9 cellular contexts compared by ENCODE assay signal in genomic region chr4:98260579-98261290, GRCh38. TPM values are rescaled to one million over a fixed set of nuclear protein-coding genes. Genes with fewer than 3 reads are reported as not detected.
A peak's percentile ranks its signal among the peaks of the same experiment; 100 is the strongest.
DNase-seq lines count a peak whose midpoint lies in the region; ATAC-seq, FAIRE-seq and TF ChIP-seq lines count a peak whose summit lies in the region.
"Had no signal": no experiment of that assay in that cellular context is flagged by ENCODE, and none has a peak within 500 bp of the region (broad histone marks: within the 10 kb centered on the region; RNA-seq: fewer than 3 reads in every experiment).

No MANE protein-coding gene starts in this region.

- intact Hi-C loops in kidney (cut with DNase I), result no loop called here

- DNase-seq in AG10803 (ENCODE audit: low read depth) (peak; percentile 97), NCI-H2227 (lab: John Stamatoyannopoulos, UW; ENCODE audit: unreplicated experiment) (peak; percentile 94), kidney (peak; percentile 99)
- peak; percentile 79 to 87 (median 82) for DNase-seq in activated CD4-positive, CD25-positive, alpha-beta regulatory T cell (lab: John Stamatoyannopoulos, UW)
- DNase-seq in central memory CD8-positive, alpha-beta T cell (ENCODE audit: low spot score in 2 of 2), result peak; percentile 63 to 66
- peak; percentile 85 to 96 (median 88) for DNase-seq in stimulated activated CD4-positive, alpha-beta T cell treated with anti-CD3 and anti-CD28 coated beads, Interleukin-12 subunit alpha, Interleukin-12 subunit beta, amount 100 ng/mL, for 48 hours (ENCODE audit: low read depth in 2 of 3, low spot score in 1 of 3)

- peaks cover 14% of the 10 kb centered on the region for H3K36me3 Mint-ChIP-seq in central memory CD8-positive, alpha-beta T cell (ENCODE audit: insufficient read depth)

- ATAC-seq in GM18909 (IDR thresholded peaks at IDR 0.05; ENCODE audit: poor library complexity, unreplicated experiment) (peak; percentile 90), HG03139 (IDR thresholded peaks at IDR 0.05; ENCODE audit: unreplicated experiment) (peak; percentile 90)
- ATAC-seq in central memory CD8-positive, alpha-beta T cell (replicated peaks; ENCODE audit: extremely low read depth, poor library complexity, severe bottlenecking), result peak; percentile 70

- H3K9ac ChIP-seq in kidney (ENCODE audit: low read length in 2 of 2), result peak overlapping the region; percentile 74 to 89

- H3K4me3 ChIP-seq in AG10803 (ENCODE audit: low read length), result peak overlapping the region; percentile 79
- peak overlapping the region; percentile 72 to 74 for H3K4me3 ChIP-seq in kidney (ENCODE audit: low read length in 2 of 2)

- H3K4me3 Mint-ChIP-seq in central memory CD8-positive, alpha-beta T cell, result peak overlapping the region; percentile 93

- H3K36me3 ChIP-seq in kidney (ENCODE audit: control insufficient read depth in 1 of 2, insufficient read depth in 2 of 2, low read length in 2 of 2), result no peaks in the 10 kb centered on the region

- H3K27ac Mint-ChIP-seq in central memory CD8-positive, alpha-beta T cell (ENCODE audit: low read depth), result peak overlapping the region; percentile 95

- H3K9me3 Mint-ChIP-seq in central memory CD8-positive, alpha-beta T cell, result no peaks in the 10 kb centered on the region

- no peak for FAIRE-seq in kidney (lab: Jason Lieb, UNC)
- FAIRE-seq: TTC549 had no signal

- no peaks in the 10 kb centered on the region for H3K9me3 ChIP-seq in kidney (ENCODE audit: control insufficient read depth in 1 of 2, low read length in 2 of 2)

- TF ChIP-seq CTCF in AG10803 (conservative IDR thresholded peaks at IDR 0.05; ENCODE audit: low read length) (no peak), kidney (IDR thresholded peaks at IDR 0.05; ENCODE audit: borderline replicate concordance, extremely low read depth, insufficient read depth) (no peak)

- no peaks in the 10 kb centered on the region for H3K27me3 Mint-ChIP-seq in central memory CD8-positive, alpha-beta T cell

- peak overlapping the region; percentile 97 to 99 for H3K27ac ChIP-seq in kidney (ENCODE audit: low read depth in 2 of 2, low read length in 2 of 2)

- H3K4me1 ChIP-seq in kidney (ENCODE audit: control insufficient read depth in 1 of 2, insufficient read depth in 1 of 2, low read depth in 1 of 2, low read length in 2 of 2), result peaks cover 8% of the 10 kb centered on the region in 2 donors

- peaks cover 52% of the 10 kb centered on the region for H3K4me1 Mint-ChIP-seq in central memory CD8-positive, alpha-beta T cell

RNA-seq across cellular contexts. Expression of gene RAP1GDS1, which starts 0.4 kb away (rescaled TPM):
- total RNA-seq in kidney, result 42.2 TPM
- polyA plus RNA-seq in kidney (ENCODE audit: insufficient read depth, low read depth, low replicate concordance), result 23.0 TPM

Comparison
In these comparisons a context has a peak if more than half of its experiments do, and no peak if none do; other contexts are left out.
1. Peak in every context shown above with its lines: DNase-seq, ATAC-seq, H3K4me3 ChIP-seq and H3K27ac ChIP-seq.